8 cellular contexts compared by ENCODE assay signal in genomic region chr7:6991169-6991611, GRCh38.
DNase-seq lines count a peak whose midpoint lies in the region; ATAC-seq and TF ChIP-seq lines count a peak whose summit lies in the region.
"Not testable (repeated sequence)": the region's sequence is repeated elsewhere in the genome, so short reads cannot be mapped to it uniquely, and the experiment has no call there.

No MANE protein-coding gene starts in this region.

- not testable (repeated sequence) for H2AFZ ChIP-seq in smooth muscle cell (ENCODE audit: low read depth)

- H3F3A ChIP-seq in smooth muscle cell (ENCODE audit: low read depth), result not testable (repeated sequence)

- H3K79me2 ChIP-seq in smooth muscle cell (ENCODE audit: low read depth), result not testable (repeated sequence)

- not testable (repeated sequence) for H3K9me3 ChIP-seq in smooth muscle cell (replicated peaks; ENCODE audit: low read depth); suprapubic skin

- POLR2A ChIA-PET in WTC11 (lab: Charles Lee), result not testable (repeated sequence)

- not testable (repeated sequence) for H3K4me3 Mint-ChIP-seq in WTC11

- H3K27me3 ChIP-seq in smooth muscle cell (ENCODE audit: low read depth); suprapubic skin: not testable (repeated sequence)

- TF ChIP-seq CTCF in GM12865 (IDR thresholded peaks at IDR 0.05; ENCODE audit: insufficient read depth, low read depth, low read length, missing control alignments); WTC11 (IDR thresholded peaks at IDR 0.05); coronary artery (IDR thresholded peaks at IDR 0.05); smooth muscle cell (IDR thresholded peaks at IDR 0.05; ENCODE audit: borderline replicate concordance, insufficient read depth, poor library complexity, severe bottlenecking); suprapubic skin (IDR thresholded peaks at IDR 0.05): not testable (repeated sequence)

- H3K36me3 Mint-ChIP-seq in WTC11, result not testable (repeated sequence)

- peak overlapping the region; percentile 75 for H3K27ac Mint-ChIP-seq in WTC11

- not testable (repeated sequence) for H3K4me3 ChIP-seq in GM12865 (ENCODE audit: low read depth, low read length); suprapubic skin
- H3K4me3 ChIP-seq in coronary artery (peak overlapping the region; percentile 49), smooth muscle cell (peak overlapping the region; percentile 25)

- H3K4me1 ChIP-seq in smooth muscle cell (ENCODE audit: low read depth); suprapubic skin: not testable (repeated sequence)

- peak overlapping the region; percentile 57 for H3K4me2 ChIP-seq in smooth muscle cell

- H3K9ac ChIP-seq in smooth muscle cell (ENCODE audit: low read depth), result peak overlapping the region; percentile 62

- CTCF ChIA-PET in WTC11 (lab: Charles Lee), result interaction anchor here (0.8 kb wide), 1 partner anchor 109 kb away, joined by 3 read pairs; no protein-coding TSS in a partner anchor

- not testable (repeated sequence) for TF ChIP-seq POLR2A in suprapubic skin (IDR thresholded peaks at IDR 0.05)

- not testable (repeated sequence) for H3K9me3 Mint-ChIP-seq in WTC11

- WGBS in smooth muscle cell (ENCODE audit: low lambda C conversion rate), result 57% methylated on average over 13 of the region's 13 CpGs
- WGBS in suprapubic skin, result 30% methylated on average over 13 of the region's 13 CpGs

- peak; percentile 66 for DNase-seq in GM12865 (ENCODE audit: low read depth)
- DNase-seq in NCI-H2227 treated with DMSO at 0.1 percent for 48 hours (lab: John Stamatoyannopoulos, UW), result peak; percentile 32
- not testable (repeated sequence) for DNase-seq in WTC11 (ENCODE audit: low spot score); coronary artery (ENCODE audit: low spot score); smooth muscle cell (lab: John Stamatoyannopoulos, UW; ENCODE audit: unreplicated experiment); suprapubic skin (ENCODE audit: low spot score in 2 of 2)
- peak; percentile 29 for DNase-seq in activated T-helper 1 cell treated with Interleukin-2 at 50 U/mL for 16 hours (ENCODE audit: low read depth)
- DNase-seq in left kidney (ENCODE audit: low read depth, low spot score), result peak; percentile 92

- H3K4me1 Mint-ChIP-seq in WTC11, result peaks cover 48% of the 10 kb centered on the region

- H3K27me3 Mint-ChIP-seq in WTC11 (ENCODE audit: low read depth), result not testable (repeated sequence)

- H3K27ac ChIP-seq in coronary artery; smooth muscle cell (ENCODE audit: low read depth): not testable (repeated sequence)
- peak overlapping the region; percentile 24 for H3K27ac ChIP-seq in suprapubic skin

- not testable (repeated sequence) for H3K36me3 ChIP-seq in smooth muscle cell (ENCODE audit: low read depth); suprapubic skin

- not testable (repeated sequence) for ATAC-seq in WTC11

- H4K20me1 ChIP-seq in smooth muscle cell (ENCODE audit: low read depth), result not testable (repeated sequence)

- TF ChIP-seq EP300 in suprapubic skin (IDR thresholded peaks at IDR 0.05), result not testable (repeated sequence)
